9 cellular contexts compared by ENCODE assay signal in genomic region chr3:108862865-108863798, GRCh38. TPM values are rescaled to one million over a fixed set of nuclear protein-coding genes. Genes with fewer than 3 reads are reported as not detected.
DNase-seq lines count a peak whose midpoint lies in the region; ATAC-seq lines count a peak whose summit lies in the region.
"Had no signal": no experiment of that assay in that cellular context is flagged by ENCODE, and none has a peak within 500 bp of the region (broad histone marks: within the 10 kb centered on the region; RNA-seq: fewer than 3 reads in every experiment).

No MANE protein-coding gene starts in this region.

- H3K27ac Mint-ChIP-seq in naive thymus-derived CD4-positive, alpha-beta T cell, result peak overlapping the region; percentile 64 to 93 (median 83)

- H3K36me3 ChIP-seq in naive thymus-derived CD4-positive, alpha-beta T cell (ENCODE audit: control insufficient read depth in 2 of 3, insufficient read depth in 3 of 3, low read length in 3 of 3), result peaks cover 0 to 34% (median 8%) of the 10 kb centered on the region in 3 experiments

- H3K9me3 Mint-ChIP-seq in activated T-cell treated with anti-CD3 and anti-CD28 coated beads, Interleukin-2, amount 50 U/mL, for 4 hours, result peaks cover 15% of the 10 kb centered on the region
- peaks cover 2 to 25% (median 7%) of the 10 kb centered on the region in 11 donors for H3K9me3 Mint-ChIP-seq in naive thymus-derived CD4-positive, alpha-beta T cell

- intact Hi-C loops in naive thymus-derived CD4-positive, alpha-beta T cell (cut with micrococcal nuclease), result loop anchor here (1.0 to 5.0 kb wide), 4 partner anchors 16 to 40 kb away; partner anchors contain the start of gene TRAT1 (in 1 of the 2)

- peaks cover 37% of the 10 kb centered on the region for H3K4me1 Mint-ChIP-seq in activated T-cell treated with anti-CD3 and anti-CD28 coated beads, Interleukin-2, amount 50 U/mL, for 4 hours (ENCODE audit: low read depth)
- peaks cover 29 to 57% (median 53%) of the 10 kb centered on the region in 7 donors for H3K4me1 Mint-ChIP-seq in naive thymus-derived CD4-positive, alpha-beta T cell

- H3K27me3 Mint-ChIP-seq in activated T-cell treated with anti-CD3 and anti-CD28 coated beads, Interleukin-2, amount 50 U/mL, for 4 hours (ENCODE audit: low read depth), result no peaks in the 10 kb centered on the region
- H3K27me3 Mint-ChIP-seq in naive thymus-derived CD4-positive, alpha-beta T cell, result no peaks in the 10 kb centered on the region

- no peaks in the 10 kb centered on the region for H3K27me3 ChIP-seq in naive thymus-derived CD4-positive, alpha-beta T cell (ENCODE audit: control insufficient read depth in 2 of 2, insufficient read depth in 2 of 2, low read length in 2 of 2)

- peaks cover 48% of the 10 kb centered on the region for H3K36me3 Mint-ChIP-seq in activated T-cell treated with anti-CD3 and anti-CD28 coated beads, Interleukin-2, amount 50 U/mL, for 4 hours (ENCODE audit: insufficient read depth)
- H3K36me3 Mint-ChIP-seq in naive thymus-derived CD4-positive, alpha-beta T cell, result peaks cover 28 to 77% (median 70%) of the 10 kb centered on the region in 5 donors

- CTCF ChIA-PET in naive thymus-derived CD4-positive, alpha-beta T cell (lab: Charles Lee), result no interaction called here

- H3K9me3 ChIP-seq in naive thymus-derived CD4-positive, alpha-beta T cell (ENCODE audit: control insufficient read depth in 2 of 3, low read length in 3 of 3), result no peaks in the 10 kb centered on the region

- POLR2A ChIA-PET in naive thymus-derived CD4-positive, alpha-beta T cell (lab: Charles Lee), result interaction anchor here (1.1 to 2.2 kb wide), 4 partner anchors 11 to 42 kb away, joined by 5 to 7 read pairs (median 6); partner anchors contain the start of gene TRAT1

- H3K4me3 ChIP-seq in naive thymus-derived CD4-positive, alpha-beta T cell (ENCODE audit: low read length), result no peak overlapping the region

- peak; percentile 17 for DNase-seq in activated T-cell treated with anti-CD3 and anti-CD28 coated beads, Interleukin-2, amount 50 U/mL, for 4 hours
- DNase-seq in naive thymus-derived CD4-positive, alpha-beta T cell, result peak in 4 of 9 donors; percentile 22 to 38 (median 28)
- DNase-seq in SKM-1 (lab: John Stamatoyannopoulos, UW; ENCODE audit: unreplicated experiment), result no peak
- DNase-seq in DMS 273 treated with DMSO at 0.1 percent for 48 hours (lab: John Stamatoyannopoulos, UW), result no peak
- DNase-seq: kidney had no signal

- ATAC-seq in GM18502 (IDR thresholded peaks at IDR 0.05; ENCODE audit: poor library complexity, unreplicated experiment) (peak; percentile 81), HG03196 (IDR thresholded peaks at IDR 0.05; ENCODE audit: unreplicated experiment) (peak; percentile 56), GM18519 (IDR thresholded peaks at IDR 0.05; ENCODE audit: low FRiP score, unreplicated experiment) (no peak), HG02970 (IDR thresholded peaks at IDR 0.05; ENCODE audit: low FRiP score, unreplicated experiment) (no peak)
- peak; percentile 92 to 93 for ATAC-seq in activated T-cell treated with anti-CD3 and anti-CD28 coated beads, Interleukin-2, amount 50 U/mL, for 4 hours
- ATAC-seq in naive thymus-derived CD4-positive, alpha-beta T cell, result peak; percentile 63

- peak overlapping the region; percentile 52 for H3K27ac ChIP-seq in naive thymus-derived CD4-positive, alpha-beta T cell (ENCODE audit: low read depth, low read length)

- H3K4me3 Mint-ChIP-seq in activated T-cell treated with anti-CD3 and anti-CD28 coated beads, Interleukin-2, amount 50 U/mL, for 4 hours, result peak overlapping the region; percentile 57
- H3K4me3 Mint-ChIP-seq in naive thymus-derived CD4-positive, alpha-beta T cell, result peak overlapping the region; percentile 25 to 77 (median 64)

- H3K4me1 ChIP-seq in naive thymus-derived CD4-positive, alpha-beta T cell (ENCODE audit: control insufficient read depth in 2 of 2, insufficient read depth in 2 of 2, low read length in 2 of 2), result peaks cover 8 to 23% of the 10 kb centered on the region in 2 donors

RNA-seq across cellular contexts. Expression of gene TRAT1, which starts 40.5 kb away (rescaled TPM):
- total RNA-seq in activated T-cell treated with anti-CD3 and anti-CD28 coated beads, Interleukin-2, amount 50 U/mL, for 4 hours, result 10 to 100 TPM in 1 of 3 donors, 1 to 10 TPM in 2; 7.1 to 16.3 (median 9.3) TPM
- 100 to 1,000 TPM in 4 of 5 experiments, 10 to 100 TPM in 1; 85.5 to 166 (median 146) TPM for total RNA-seq in naive thymus-derived CD4-positive, alpha-beta T cell
- 100 to 1,000 TPM; 205 to 326 TPM for polyA plus RNA-seq in naive thymus-derived CD4-positive, alpha-beta T cell

Comparison
In these comparisons a context has a peak if more than half of its experiments do, and no peak if none do; other contexts are left out.
1. ATAC-seq: peak in GM18502 (single experiment), HG03196 (single experiment), activated T-cell treated with anti-CD3 and anti-CD28 coated beads, Interleukin-2, amount 50 U/mL, for 4 hours (2 of 2) and naive thymus-derived CD4-positive, alpha-beta T cell (single experiment); none in GM18519 (single experiment) and HG02970 (single experiment).
2. RNA of gene TRAT1, which starts 40.5 kb away (total RNA-seq): 85.5 to 166 TPM in naive thymus-derived CD4-positive, alpha-beta T cell; 7.1 to 16.3 TPM in activated T-cell treated with anti-CD3 and anti-CD28 coated beads, Interleukin-2, amount 50 U/mL, for 4 hours; every median in the first group is over 4 times any median in the second.